Comparison of ENCODE assay signal across 8 cellular contexts in the genomic region with DNA sequence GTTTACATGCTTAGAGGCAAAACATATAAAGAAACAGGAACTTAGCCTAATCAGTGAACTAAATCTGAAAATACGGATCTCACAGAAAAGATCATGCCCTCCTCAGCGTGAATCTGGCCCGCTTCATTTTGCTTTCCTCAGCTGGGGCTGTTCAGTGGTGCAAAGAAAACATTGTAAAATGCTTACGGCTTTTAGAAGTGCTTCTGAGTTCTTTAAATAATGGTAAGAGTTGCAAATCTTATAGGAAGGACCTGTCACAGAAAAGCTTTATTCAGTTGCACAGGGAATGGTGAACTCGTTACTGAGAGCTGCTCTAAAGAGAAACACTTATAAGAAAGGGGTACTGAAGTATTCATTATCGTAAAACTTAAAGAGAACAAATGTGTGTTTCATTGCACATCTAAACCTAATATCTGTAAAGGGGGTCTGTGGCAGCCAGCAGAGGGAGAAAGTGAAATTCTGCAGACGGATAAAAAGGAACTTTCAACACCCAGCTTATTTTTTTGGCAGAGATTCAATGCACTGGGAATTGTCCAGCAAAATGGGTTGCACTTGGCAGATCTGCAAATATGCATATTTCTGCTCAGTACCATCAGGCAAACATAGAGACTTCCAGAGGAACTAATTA.
DNase-seq lines count a peak whose midpoint lies in the region; ATAC-seq lines count a peak whose summit lies in the region.

No MANE protein-coding gene starts in this region.

- ATAC-seq in GM21367 (IDR thresholded peaks at IDR 0.05; ENCODE audit: unreplicated experiment) (peak; percentile 54), left ventricle myocardium superior (peak; percentile 70)

- intact Hi-C loops in left ventricle myocardium superior (cut with micrococcal nuclease) = no loop called here

- DNase-seq in NCI-H69 (lab: John Stamatoyannopoulos, UW) = peak; percentile 59
- DNase-seq in left ventricle myocardium superior = no peak
- peak; percentile 95 for DNase-seq in superior temporal gyrus (ENCODE audit: extremely low spot score)
- no peak for DNase-seq in NCI-H1436 (lab: John Stamatoyannopoulos, UW)
- no peak for DNase-seq in NCI-H82 (lab: John Stamatoyannopoulos, UW)
- DNase-seq in activated CD4-positive, CD25-positive, alpha-beta regulatory T cell (lab: John Stamatoyannopoulos, UW) = no peak
- no peak for DNase-seq in activated effector memory CD4-positive, alpha-beta T cell treated with Interleukin-2 at 50 U/mL for 16 hours

Comparison
In these comparisons a context has a peak if more than half of its experiments do, and no peak if none do; other contexts are left out.
1. DNase-seq: peak in NCI-H69 (single experiment) and superior temporal gyrus (single experiment); none in left ventricle myocardium superior (single experiment), NCI-H1436 (single experiment), NCI-H82 (single experiment), activated CD4-positive, CD25-positive, alpha-beta regulatory T cell (0 of 4) and activated effector memory CD4-positive, alpha-beta T cell treated with Interleukin-2 at 50 U/mL for 16 hours (single experiment).